Comparison of ENCODE assay signal across 8 cellular contexts in the genomic region with DNA sequence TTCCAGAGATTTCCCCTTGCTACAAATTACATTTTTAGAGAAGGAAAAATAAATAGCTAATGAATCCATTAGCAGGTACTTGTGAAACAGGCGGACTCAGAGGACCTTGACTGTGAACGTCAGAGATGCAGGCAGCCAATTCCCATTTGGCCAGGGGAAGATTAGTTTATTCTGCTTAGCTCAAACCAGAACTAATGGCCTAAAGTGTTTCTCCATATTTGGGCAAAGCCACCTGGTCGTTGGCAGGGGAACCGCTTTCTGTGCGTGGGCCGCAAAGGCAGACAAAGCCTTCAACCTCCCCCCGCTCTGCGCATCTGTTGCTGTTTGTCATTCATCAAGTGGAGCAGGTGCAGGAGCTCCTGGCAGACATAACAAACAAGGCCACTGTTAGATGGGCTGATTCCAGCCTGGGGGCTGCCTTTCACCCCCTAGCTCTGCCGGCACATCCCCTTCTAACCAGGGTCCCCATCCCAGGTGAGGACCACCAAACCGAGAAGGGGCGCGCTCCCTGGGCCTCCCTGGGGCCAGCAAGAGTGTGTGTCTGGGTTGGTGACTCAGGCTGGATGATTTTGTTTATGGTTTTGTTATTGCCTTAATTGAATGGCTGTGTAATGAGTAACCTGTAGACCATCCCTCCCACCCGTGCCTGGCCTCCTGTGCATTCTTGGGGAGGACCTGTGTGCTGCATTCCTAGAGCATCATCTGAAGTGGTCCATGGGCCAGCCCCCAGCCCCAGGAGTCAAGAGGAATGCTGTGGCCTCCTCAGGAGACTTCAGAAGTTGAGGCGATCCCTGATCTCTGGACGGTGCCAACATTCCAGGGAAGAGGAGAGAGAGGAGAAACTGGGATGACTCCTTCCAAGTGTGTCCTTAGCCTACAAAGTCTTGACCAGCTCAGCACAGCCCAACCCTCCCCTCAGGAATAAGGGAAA. TPM values are rescaled to one million over a fixed set of nuclear protein-coding genes. Genes with fewer than 3 reads are reported as not detected.
A peak's percentile ranks its signal among the peaks of the same experiment; 100 is the strongest.
DNase-seq lines count a peak whose midpoint lies in the region; ATAC-seq and TF ChIP-seq lines count a peak whose summit lies in the region.

No MANE protein-coding gene starts in this region.

- no peak overlapping the region for H3K4me3 ChIP-seq in BE2C (ENCODE audit: low read depth, low read length)
- H3K4me3 ChIP-seq in vagina, result no peak overlapping the region

- no peak for TF ChIP-seq POLR2A in vagina (IDR thresholded peaks at IDR 0.05)

- peak; percentile 84 for ATAC-seq in GM19351 (IDR thresholded peaks at IDR 0.05; ENCODE audit: unreplicated experiment)

- TF ChIP-seq CTCF in BE2C (IDR thresholded peaks at IDR 0.05; ENCODE audit: low read depth, low read length), result no peak
- TF ChIP-seq CTCF in vagina (IDR thresholded peaks at IDR 0.05), result no peak

- DNase-seq in BE2C, result peak; percentile 84
- DNase-seq in NCI-H1105 treated with DMSO at 0.1 percent for 48 hours (lab: John Stamatoyannopoulos, UW), result peak; percentile 100
- DNase-seq in SW480 (ENCODE audit: low spot score), result peak; percentile 88
- peak; percentile 97 for DNase-seq in left kidney (ENCODE audit: low read depth, low spot score)
- no peak for DNase-seq in OCI-M1 (lab: John Stamatoyannopoulos, UW)
- DNase-seq in vagina (ENCODE audit: extremely low spot score in 2 of 2), result no peak
- DNase-seq in activated T-cell treated with anti-CD3 and anti-CD28 coated beads, Interleukin-2, amount 50 U/mL, for 1 hour, result no peak

- H3K4me1 ChIP-seq in BE2C (peaks cover 25% of the 10 kb centered on the region), vagina (peaks cover 22% of the 10 kb centered on the region)

- no peaks in the 10 kb centered on the region for H3K27me3 ChIP-seq in BE2C
- no peaks in the 10 kb centered on the region for H3K27me3 ChIP-seq in vagina

- intact Hi-C loops in vagina (cut with DNase I), result no loop called here

- H3K9me3 ChIP-seq in BE2C (no peaks in the 10 kb centered on the region), vagina (no peaks in the 10 kb centered on the region)

- H3K27ac ChIP-seq in vagina, result no peak overlapping the region

- H3K36me3 ChIP-seq in BE2C (no peaks in the 10 kb centered on the region), vagina (no peaks in the 10 kb centered on the region)

RNA-seq across cellular contexts. Expression of a gene that starts 14.5 kb away (rescaled TPM):
- 0.68 TPM for polyA plus RNA-seq in BE2C (2012; ENCODE audit: insufficient read depth, insufficient read length, low read depth)
- not detected for total RNA-seq in vagina

RNA-seq across cellular contexts. Expression of a gene that starts 21.2 kb away (rescaled TPM):
- polyA plus RNA-seq in BE2C (2012; ENCODE audit: insufficient read depth, insufficient read length, low read depth), result not detected
- not detected for total RNA-seq in vagina

Comparison
In these comparisons a context has a peak if more than half of its experiments do, and no peak if none do; other contexts are left out.
1. DNase-seq: peak in BE2C (single experiment), NCI-H1105 treated with DMSO at 0.1 percent for 48 hours (single experiment), SW480 (single experiment) and left kidney (single experiment); none in OCI-M1 (single experiment), vagina (0 of 2) and activated T-cell treated with anti-CD3 and anti-CD28 coated beads, Interleukin-2, amount 50 U/mL, for 1 hour (single experiment).